ENCODE assay signal across 8 cellular contexts in the genomic region with DNA sequence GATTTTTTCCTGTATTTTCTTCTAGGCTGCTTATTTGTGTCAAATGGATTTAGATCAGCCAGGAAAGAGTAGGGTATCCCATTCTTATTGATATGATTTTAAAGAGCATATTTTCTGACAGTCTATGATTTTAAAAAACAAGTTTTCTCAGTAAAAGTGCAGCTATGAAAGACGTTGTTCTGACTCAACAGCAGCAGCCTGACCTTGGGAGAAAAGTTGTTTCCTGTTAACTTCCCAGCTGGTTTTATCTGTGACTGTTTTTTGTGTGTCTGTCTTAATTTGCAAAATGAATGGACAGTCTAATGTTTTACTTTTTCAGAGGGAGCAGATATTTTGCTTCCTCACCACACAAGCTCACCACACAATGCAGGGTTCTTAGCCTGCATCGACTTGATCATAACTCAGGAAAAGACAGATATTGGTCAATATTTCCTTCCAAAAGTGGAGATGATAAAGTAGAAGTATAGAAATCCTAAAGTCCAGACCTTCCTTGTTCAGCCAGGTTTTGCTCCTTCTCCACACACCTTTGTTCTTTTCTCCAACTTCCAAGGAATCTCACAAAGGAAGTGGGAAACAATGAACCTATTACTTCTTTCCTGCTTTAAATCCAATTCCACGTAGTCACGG. TPM values are rescaled to one million over a fixed set of nuclear protein-coding genes. Genes with fewer than 3 reads are reported as not detected.
DNase-seq lines count a peak whose midpoint lies in the region; ATAC-seq and TF ChIP-seq lines count a peak whose summit lies in the region.

No MANE protein-coding gene starts in this region.

- no peaks in the 10 kb centered on the region for H3K9me3 ChIP-seq in mucosa of rectum (ENCODE audit: control insufficient read depth in 2 of 2, low read length in 2 of 2)

- ATAC-seq in GM18517 (IDR thresholded peaks at IDR 0.05; ENCODE audit: unreplicated experiment), result no peak

- peaks cover 3% of the 10 kb centered on the region in 2 donors for H3K36me3 ChIP-seq in mucosa of rectum (ENCODE audit: control insufficient read depth in 2 of 2, insufficient read depth in 2 of 2, low read length in 2 of 2)

- H3K27me3 ChIP-seq in mucosa of rectum (ENCODE audit: control insufficient read depth in 2 of 2, insufficient read depth in 2 of 2, low read length in 2 of 2), result no peaks in the 10 kb centered on the region

- H3K4me1 ChIP-seq in mucosa of rectum (ENCODE audit: control insufficient read depth in 2 of 2, insufficient read depth in 2 of 2, low read length in 2 of 2), result peaks cover 7 to 28% of the 10 kb centered on the region in 2 donors

- no peak for TF ChIP-seq CTCF in choroid plexus epithelial cell (conservative IDR thresholded peaks at IDR 0.05; ENCODE audit: low read depth, low read length)

- peak overlapping the region; percentile 90 to 93 for H3K27ac ChIP-seq in mucosa of rectum (ENCODE audit: low read depth in 2 of 2, low read length in 2 of 2)

- peak; percentile 5 for DNase-seq in CD1c-positive myeloid dendritic cell (ENCODE audit: extremely low spot score)
- peak; percentile 49 for DNase-seq in LHCN-M2 (ENCODE audit: low read depth)
- DNase-seq in choroid plexus epithelial cell (ENCODE audit: low read depth), result peak; percentile 79
- no peak for DNase-seq in LoVo (ENCODE audit: low spot score)
- DNase-seq in NCI-H2081 treated with DMSO at 0.1 percent for 48 hours (lab: John Stamatoyannopoulos, UW), result no peak
- no peak for DNase-seq in NCI-H1417 treated with DMSO at 0.1 percent for 48 hours (lab: John Stamatoyannopoulos, UW)

- peak overlapping the region; percentile 77 to 83 for H3K9ac ChIP-seq in mucosa of rectum (ENCODE audit: low read depth in 1 of 2, low read length in 2 of 2)

- H3K4me3 ChIP-seq in choroid plexus epithelial cell (ENCODE audit: low read depth, low read length), result peak overlapping the region; percentile 76
- peak overlapping the region; percentile 86 to 90 for H3K4me3 ChIP-seq in mucosa of rectum (ENCODE audit: low read length in 2 of 2)

RNA-seq across cellular contexts. Expression of gene MTHFD2L, which starts 0.7 kb away (rescaled TPM):
- 11.1 and 19.7 TPM in 2 replicates for total RNA-seq in LHCN-M2 (2014; rRNA removed)
- polyA plus RNA-seq in LHCN-M2 (2012), result 3.2 TPM

RNA-seq across cellular contexts. Expression of gene CXCL2, which starts 58.2 kb away (rescaled TPM):
- total RNA-seq in LHCN-M2 (2014; rRNA removed), result 7.3 and 9.9 TPM in 2 replicates
- polyA plus RNA-seq in LHCN-M2 (2012), result 2.2 TPM

Comparison
In these comparisons a context has a peak if more than half of its experiments do, and no peak if none do; other contexts are left out.
1. DNase-seq: peak in CD1c-positive myeloid dendritic cell (single experiment), LHCN-M2 (single experiment) and choroid plexus epithelial cell (single experiment); none in LoVo (single experiment), NCI-H2081 treated with DMSO at 0.1 percent for 48 hours (single experiment) and NCI-H1417 treated with DMSO at 0.1 percent for 48 hours (single experiment).